In the genomic region with DNA sequence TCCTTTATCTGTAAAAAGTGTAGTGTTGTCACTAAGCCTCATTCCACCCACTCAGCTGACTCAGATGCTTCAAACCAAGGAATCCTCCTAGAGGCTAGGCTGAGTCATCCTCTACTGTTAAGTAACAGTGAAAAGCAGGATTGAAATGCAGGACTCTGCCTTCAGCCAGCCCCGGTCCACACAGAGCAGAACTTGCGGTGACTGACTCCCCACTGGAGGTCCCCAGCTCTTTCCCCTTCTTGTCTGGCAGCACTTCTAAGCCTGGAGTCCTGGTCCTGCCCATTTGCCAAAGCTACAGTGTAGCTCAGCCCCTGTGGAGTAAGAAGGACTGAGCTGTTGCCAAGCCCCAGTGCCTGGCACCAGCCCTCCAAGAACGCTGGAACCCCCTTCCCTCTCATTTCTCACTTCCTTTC, we compare ENCODE assay signal across 1 cellular context.
TF ChIP-seq lines count a peak whose summit lies in the region.

No MANE protein-coding gene starts in this region.

TF ChIP-seq in K562, 482 proteins besides CTCF, POLR2A, EP300 and RAD21 (continued from another document and continues in another):
- TF ChIP-seq PHF20 (IDR thresholded peaks at IDR 0.05; ENCODE audit: partially characterized antibody), result no peak
- no peak for TF ChIP-seq HCFC1 (IDR thresholded peaks at IDR 0.05; ENCODE audit: low read depth, low read length)
- no peak for TF ChIP-seq MYC (IDR thresholded peaks at IDR 0.05; ENCODE audit: low read depth, low read length)
- TF ChIP-seq MYC (CRISPR knock-in tag; IDR thresholded peaks at IDR 0.05; ENCODE audit: borderline replicate concordance, low read depth), result no peak
- TF ChIP-seq, protein P1, sequence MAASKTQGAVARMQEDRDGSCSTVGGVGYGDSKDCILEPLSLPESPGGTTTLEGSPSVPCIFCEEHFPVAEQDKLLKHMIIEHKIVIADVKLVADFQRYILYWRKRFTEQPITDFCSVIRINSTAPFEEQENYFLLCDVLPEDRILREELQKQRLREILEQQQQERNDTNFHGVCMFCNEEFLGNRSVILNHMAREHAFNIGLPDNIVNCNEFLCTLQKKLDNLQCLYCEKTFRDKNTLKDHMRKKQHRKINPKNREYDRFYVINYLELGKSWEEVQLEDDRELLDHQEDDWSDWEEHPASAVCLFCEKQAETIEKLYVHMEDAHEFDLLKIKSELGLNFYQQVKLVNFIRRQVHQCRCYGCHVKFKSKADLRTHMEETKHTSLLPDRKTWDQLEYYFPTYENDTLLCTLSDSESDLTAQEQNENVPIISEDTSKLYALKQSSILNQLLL (CRISPR knock-in tag; IDR thresholded peaks at IDR 0.05; ENCODE audit: borderline replicate concordance), result no peak
- no peak for TF ChIP-seq PML (IDR thresholded peaks at IDR 0.05; ENCODE audit: low read length)
- TF ChIP-seq CHCHD3 (CRISPR knock-in tag; IDR thresholded peaks at IDR 0.05), result no peak
- TF ChIP-seq ZNF584 (CRISPR knock-in tag; IDR thresholded peaks at IDR 0.05; ENCODE audit: low read depth), result no peak
- TF ChIP-seq, protein P2, sequence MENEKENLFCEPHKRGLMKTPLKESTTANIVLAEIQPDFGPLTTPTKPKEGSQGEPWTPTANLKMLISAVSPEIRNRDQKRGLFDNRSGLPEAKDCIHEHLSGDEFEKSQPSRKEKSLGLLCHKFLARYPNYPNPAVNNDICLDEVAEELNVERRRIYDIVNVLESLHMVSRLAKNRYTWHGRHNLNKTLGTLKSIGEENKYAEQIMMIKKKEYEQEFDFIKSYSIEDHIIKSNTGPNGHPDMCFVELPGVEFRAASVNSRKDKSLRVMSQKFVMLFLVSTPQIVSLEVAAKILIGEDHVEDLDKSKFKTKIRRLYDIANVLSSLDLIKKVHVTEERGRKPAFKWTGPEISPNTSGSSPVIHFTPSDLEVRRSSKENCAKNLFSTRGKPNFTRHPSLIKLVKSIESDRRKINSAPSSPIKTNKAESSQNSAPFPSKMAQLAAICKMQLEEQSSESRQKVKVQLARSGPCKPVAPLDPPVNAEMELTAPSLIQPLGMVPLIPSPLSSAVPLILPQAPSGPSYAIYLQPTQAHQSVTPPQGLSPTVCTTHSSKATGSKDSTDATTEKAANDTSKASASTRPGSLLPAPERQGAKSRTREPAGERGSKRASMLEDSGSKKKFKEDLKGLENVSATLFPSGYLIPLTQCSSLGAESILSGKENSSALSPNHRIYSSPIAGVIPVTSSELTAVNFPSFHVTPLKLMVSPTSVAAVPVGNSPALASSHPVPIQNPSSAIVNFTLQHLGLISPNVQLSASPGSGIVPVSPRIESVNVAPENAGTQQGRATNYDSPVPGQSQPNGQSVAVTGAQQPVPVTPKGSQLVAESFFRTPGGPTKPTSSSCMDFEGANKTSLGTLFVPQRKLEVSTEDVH (IDR thresholded peaks at IDR 0.05; ENCODE audit: low read depth, partially characterized antibody), result no peak
- TF ChIP-seq HLTF (IDR thresholded peaks at IDR 0.05), result no peak
- no peak for TF ChIP-seq ZFP1 (CRISPR knock-in tag; IDR thresholded peaks at IDR 0.05)
- TF ChIP-seq, protein P3, sequence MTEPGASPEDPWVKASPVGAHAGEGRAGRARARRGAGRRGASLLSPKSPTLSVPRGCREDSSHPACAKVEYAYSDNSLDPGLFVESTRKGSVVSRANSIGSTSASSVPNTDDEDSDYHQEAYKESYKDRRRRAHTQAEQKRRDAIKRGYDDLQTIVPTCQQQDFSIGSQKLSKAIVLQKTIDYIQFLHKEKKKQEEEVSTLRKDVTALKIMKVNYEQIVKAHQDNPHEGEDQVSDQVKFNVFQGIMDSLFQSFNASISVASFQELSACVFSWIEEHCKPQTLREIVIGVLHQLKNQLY (CRISPR knock-in tag; conservative IDR thresholded peaks at IDR 0.05), result no peak
- TF ChIP-seq ZNF561 (CRISPR knock-in tag; conservative IDR thresholded peaks at IDR 0.05), result no peak
- TF ChIP-seq, protein P4, sequence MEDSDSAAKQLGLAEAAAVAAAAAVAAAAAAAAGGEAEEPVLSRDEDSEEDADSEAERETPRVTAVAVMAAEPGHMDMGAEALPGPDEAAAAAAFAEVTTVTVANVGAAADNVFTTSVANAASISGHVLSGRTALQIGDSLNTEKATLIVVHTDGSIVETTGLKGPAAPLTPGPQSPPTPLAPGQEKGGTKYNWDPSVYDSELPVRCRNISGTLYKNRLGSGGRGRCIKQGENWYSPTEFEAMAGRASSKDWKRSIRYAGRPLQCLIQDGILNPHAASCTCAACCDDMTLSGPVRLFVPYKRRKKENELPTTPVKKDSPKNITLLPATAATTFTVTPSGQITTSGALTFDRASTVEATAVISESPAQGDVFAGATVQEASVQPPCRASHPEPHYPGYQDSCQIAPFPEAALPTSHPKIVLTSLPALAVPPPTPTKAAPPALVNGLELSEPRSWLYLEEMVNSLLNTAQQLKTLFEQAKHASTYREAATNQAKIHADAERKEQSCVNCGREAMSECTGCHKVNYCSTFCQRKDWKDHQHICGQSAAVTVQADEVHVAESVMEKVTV (CRISPR knock-in tag; IDR thresholded peaks at IDR 0.05), result no peak
- no peak for TF ChIP-seq YBX1 (IDR thresholded peaks at IDR 0.05)
- no peak for TF ChIP-seq BRCA1 (IDR thresholded peaks at IDR 0.05)
- no peak for TF ChIP-seq BRCA1 (CRISPR knock-in tag; IDR thresholded peaks at IDR 0.05)
- TF ChIP-seq, protein P5, sequence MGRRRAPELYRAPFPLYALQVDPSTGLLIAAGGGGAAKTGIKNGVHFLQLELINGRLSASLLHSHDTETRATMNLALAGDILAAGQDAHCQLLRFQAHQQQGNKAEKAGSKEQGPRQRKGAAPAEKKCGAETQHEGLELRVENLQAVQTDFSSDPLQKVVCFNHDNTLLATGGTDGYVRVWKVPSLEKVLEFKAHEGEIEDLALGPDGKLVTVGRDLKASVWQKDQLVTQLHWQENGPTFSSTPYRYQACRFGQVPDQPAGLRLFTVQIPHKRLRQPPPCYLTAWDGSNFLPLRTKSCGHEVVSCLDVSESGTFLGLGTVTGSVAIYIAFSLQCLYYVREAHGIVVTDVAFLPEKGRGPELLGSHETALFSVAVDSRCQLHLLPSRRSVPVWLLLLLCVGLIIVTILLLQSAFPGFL (CRISPR knock-in tag; IDR thresholded peaks at IDR 0.05), result no peak
- TF ChIP-seq, protein P6, sequence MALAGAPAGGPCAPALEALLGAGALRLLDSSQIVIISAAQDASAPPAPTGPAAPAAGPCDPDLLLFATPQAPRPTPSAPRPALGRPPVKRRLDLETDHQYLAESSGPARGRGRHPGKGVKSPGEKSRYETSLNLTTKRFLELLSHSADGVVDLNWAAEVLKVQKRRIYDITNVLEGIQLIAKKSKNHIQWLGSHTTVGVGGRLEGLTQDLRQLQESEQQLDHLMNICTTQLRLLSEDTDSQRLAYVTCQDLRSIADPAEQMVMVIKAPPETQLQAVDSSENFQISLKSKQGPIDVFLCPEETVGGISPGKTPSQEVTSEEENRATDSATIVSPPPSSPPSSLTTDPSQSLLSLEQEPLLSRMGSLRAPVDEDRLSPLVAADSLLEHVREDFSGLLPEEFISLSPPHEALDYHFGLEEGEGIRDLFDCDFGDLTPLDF (CRISPR knock-in tag; IDR thresholded peaks at IDR 0.05), result no peak
- TF ChIP-seq, protein P7, sequence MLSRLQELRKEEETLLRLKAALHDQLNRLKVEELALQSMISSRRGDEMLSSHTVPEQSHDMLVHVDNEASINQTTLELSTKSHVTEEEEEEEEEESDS (CRISPR knock-in tag; IDR thresholded peaks at IDR 0.05), result no peak
- TF ChIP-seq, protein P8, sequence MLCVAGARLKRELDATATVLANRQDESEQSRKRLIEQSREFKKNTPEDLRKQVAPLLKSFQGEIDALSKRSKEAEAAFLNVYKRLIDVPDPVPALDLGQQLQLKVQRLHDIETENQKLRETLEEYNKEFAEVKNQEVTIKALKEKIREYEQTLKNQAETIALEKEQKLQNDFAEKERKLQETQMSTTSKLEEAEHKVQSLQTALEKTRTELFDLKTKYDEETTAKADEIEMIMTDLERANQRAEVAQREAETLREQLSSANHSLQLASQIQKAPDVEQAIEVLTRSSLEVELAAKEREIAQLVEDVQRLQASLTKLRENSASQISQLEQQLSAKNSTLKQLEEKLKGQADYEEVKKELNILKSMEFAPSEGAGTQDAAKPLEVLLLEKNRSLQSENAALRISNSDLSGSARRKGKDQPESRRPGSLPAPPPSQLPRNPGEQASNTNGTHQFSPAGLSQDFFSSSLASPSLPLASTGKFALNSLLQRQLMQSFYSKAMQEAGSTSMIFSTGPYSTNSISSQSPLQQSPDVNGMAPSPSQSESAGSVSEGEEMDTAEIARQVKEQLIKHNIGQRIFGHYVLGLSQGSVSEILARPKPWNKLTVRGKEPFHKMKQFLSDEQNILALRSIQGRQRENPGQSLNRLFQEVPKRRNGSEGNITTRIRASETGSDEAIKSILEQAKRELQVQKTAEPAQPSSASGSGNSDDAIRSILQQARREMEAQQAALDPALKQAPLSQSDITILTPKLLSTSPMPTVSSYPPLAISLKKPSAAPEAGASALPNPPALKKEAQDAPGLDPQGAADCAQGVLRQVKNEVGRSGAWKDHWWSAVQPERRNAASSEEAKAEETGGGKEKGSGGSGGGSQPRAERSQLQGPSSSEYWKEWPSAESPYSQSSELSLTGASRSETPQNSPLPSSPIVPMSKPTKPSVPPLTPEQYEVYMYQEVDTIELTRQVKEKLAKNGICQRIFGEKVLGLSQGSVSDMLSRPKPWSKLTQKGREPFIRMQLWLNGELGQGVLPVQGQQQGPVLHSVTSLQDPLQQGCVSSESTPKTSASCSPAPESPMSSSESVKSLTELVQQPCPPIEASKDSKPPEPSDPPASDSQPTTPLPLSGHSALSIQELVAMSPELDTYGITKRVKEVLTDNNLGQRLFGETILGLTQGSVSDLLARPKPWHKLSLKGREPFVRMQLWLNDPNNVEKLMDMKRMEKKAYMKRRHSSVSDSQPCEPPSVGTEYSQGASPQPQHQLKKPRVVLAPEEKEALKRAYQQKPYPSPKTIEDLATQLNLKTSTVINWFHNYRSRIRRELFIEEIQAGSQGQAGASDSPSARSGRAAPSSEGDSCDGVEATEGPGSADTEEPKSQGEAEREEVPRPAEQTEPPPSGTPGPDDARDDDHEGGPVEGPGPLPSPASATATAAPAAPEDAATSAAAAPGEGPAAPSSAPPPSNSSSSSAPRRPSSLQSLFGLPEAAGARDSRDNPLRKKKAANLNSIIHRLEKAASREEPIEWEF (CRISPR knock-in tag; IDR thresholded peaks at IDR 0.05), result no peak
- TF ChIP-seq CREM (IDR thresholded peaks at IDR 0.05; ENCODE audit: low read depth), result no peak
- TF ChIP-seq WHSC1 (IDR thresholded peaks at IDR 0.05; ENCODE audit: low read length), result no peak
- no peak for TF ChIP-seq SLC30A9 (CRISPR knock-in tag; IDR thresholded peaks at IDR 0.05)
- TF ChIP-seq TEAD2 (tag; IDR thresholded peaks at IDR 0.05), result no peak
- TF ChIP-seq, protein P9, sequence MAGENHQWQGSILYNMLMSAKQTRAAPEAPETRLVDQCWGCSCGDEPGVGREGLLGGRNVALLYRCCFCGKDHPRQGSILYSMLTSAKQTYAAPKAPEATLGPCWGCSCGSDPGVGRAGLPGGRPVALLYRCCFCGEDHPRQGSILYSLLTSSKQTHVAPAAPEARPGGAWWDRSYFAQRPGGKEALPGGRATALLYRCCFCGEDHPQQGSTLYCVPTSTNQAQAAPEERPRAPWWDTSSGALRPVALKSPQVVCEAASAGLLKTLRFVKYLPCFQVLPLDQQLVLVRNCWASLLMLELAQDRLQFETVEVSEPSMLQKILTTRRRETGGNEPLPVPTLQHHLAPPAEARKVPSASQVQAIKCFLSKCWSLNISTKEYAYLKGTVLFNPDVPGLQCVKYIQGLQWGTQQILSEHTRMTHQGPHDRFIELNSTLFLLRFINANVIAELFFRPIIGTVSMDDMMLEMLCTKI (IDR thresholded peaks at IDR 0.05; ENCODE audit: partially characterized antibody), result no peak
- TF ChIP-seq POLR2G (IDR thresholded peaks at IDR 0.05; ENCODE audit: low read depth, low read length), result no peak
- TF ChIP-seq RB1 (IDR thresholded peaks at IDR 0.05; ENCODE audit: low read depth), result no peak
- TF ChIP-seq ESRRB (CRISPR knock-in tag; IDR thresholded peaks at IDR 0.05; ENCODE audit: borderline replicate concordance), result no peak
- TF ChIP-seq, protein P10, sequence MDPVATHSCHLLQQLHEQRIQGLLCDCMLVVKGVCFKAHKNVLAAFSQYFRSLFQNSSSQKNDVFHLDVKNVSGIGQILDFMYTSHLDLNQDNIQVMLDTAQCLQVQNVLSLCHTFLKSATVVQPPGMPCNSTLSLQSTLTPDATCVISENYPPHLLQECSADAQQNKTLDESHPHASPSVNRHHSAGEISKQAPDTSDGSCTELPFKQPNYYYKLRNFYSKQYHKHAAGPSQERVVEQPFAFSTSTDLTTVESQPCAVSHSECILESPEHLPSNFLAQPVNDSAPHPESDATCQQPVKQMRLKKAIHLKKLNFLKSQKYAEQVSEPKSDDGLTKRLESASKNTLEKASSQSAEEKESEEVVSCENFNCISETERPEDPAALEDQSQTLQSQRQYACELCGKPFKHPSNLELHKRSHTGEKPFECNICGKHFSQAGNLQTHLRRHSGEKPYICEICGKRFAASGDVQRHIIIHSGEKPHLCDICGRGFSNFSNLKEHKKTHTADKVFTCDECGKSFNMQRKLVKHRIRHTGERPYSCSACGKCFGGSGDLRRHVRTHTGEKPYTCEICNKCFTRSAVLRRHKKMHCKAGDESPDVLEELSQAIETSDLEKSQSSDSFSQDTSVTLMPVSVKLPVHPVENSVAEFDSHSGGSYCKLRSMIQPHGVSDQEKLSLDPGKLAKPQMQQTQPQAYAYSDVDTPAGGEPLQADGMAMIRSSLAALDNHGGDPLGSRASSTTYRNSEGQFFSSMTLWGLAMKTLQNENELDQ (CRISPR knock-in tag; IDR thresholded peaks at IDR 0.05; ENCODE audit: borderline replicate concordance), result no peak
- TF ChIP-seq ZFPM2 (CRISPR knock-in tag; IDR thresholded peaks at IDR 0.05), result no peak
- no peak for TF ChIP-seq ZNF354B (CRISPR knock-in tag; IDR thresholded peaks at IDR 0.05)
- TF ChIP-seq, protein P11, sequence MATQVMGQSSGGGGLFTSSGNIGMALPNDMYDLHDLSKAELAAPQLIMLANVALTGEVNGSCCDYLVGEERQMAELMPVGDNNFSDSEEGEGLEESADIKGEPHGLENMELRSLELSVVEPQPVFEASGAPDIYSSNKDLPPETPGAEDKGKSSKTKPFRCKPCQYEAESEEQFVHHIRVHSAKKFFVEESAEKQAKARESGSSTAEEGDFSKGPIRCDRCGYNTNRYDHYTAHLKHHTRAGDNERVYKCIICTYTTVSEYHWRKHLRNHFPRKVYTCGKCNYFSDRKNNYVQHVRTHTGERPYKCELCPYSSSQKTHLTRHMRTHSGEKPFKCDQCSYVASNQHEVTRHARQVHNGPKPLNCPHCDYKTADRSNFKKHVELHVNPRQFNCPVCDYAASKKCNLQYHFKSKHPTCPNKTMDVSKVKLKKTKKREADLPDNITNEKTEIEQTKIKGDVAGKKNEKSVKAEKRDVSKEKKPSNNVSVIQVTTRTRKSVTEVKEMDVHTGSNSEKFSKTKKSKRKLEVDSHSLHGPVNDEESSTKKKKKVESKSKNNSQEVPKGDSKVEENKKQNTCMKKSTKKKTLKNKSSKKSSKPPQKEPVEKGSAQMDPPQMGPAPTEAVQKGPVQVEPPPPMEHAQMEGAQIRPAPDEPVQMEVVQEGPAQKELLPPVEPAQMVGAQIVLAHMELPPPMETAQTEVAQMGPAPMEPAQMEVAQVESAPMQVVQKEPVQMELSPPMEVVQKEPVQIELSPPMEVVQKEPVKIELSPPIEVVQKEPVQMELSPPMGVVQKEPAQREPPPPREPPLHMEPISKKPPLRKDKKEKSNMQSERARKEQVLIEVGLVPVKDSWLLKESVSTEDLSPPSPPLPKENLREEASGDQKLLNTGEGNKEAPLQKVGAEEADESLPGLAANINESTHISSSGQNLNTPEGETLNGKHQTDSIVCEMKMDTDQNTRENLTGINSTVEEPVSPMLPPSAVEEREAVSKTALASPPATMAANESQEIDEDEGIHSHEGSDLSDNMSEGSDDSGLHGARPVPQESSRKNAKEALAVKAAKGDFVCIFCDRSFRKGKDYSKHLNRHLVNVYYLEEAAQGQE (CRISPR knock-in tag; IDR thresholded peaks at IDR 0.05; ENCODE audit: low read depth), result no peak
- TF ChIP-seq KHSRP (IDR thresholded peaks at IDR 0.05), result no peak
